Comparison of ENCODE assay signal across 8 cellular contexts in the genomic region with DNA sequence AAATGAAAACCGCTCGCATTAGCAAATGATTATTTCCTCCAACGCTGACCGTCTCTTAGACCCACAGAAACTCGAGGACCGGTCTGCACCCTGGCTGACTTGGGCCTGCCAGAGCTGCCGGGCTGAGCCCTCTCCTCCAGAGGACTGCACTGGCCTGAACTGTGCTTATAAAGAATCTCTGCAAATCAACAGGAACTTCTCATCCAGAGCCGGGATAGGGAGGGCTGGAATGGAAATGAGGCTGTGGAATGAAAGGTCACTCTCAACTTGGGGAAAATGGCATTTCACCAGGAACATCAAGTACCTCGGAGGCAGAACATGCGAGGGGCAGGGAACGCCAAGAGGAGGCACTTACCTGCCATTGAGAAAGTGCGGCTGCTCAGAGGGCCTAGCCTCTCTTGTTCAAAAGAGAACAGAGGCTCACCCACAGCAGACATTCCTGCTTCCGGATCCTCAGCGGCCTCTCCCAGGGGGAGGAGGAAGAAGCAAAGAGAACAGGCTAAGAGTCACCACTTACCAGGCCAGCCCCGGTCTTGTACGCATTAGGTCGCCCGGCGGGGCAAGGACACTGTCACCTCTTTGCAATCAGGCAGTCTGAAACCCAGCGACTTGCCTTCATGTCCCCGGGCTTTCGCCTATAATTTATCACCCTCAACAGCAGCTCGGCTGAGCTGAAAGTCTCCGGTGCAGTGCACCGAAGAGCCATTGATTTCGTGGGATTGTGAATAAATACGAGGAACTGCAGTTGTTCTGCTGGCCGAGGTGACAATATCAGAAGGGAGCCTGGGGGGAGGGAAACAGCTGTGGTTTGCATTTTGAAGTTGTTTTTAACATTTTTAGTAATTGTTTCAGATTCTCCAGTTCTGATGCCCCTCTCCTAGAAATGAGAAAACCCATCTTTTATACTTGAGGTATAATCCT. TPM values are rescaled to one million over a fixed set of nuclear protein-coding genes. Genes with fewer than 3 reads are reported as not detected.
DNase-seq lines count a peak whose midpoint lies in the region; ATAC-seq and TF ChIP-seq lines count a peak whose summit lies in the region.

No MANE protein-coding gene starts in this region.

- peak overlapping the region; percentile 88 to 96 (median 92) for H3K27ac ChIP-seq in body of pancreas
- peak overlapping the region; percentile 91 to 96 for H3K27ac ChIP-seq in prostate gland

- WGBS in body of pancreas, 2 donors = 18 to 42% methylated on average over 18 to 28 of the region's 28 CpGs
- WGBS in prostate gland = 9% methylated on average over 28 of the region's 28 CpGs

- peak; percentile 55 for ATAC-seq in body of pancreas
- no peak for ATAC-seq in HG03135 (IDR thresholded peaks at IDR 0.05; ENCODE audit: unreplicated experiment)
- ATAC-seq in GM21390 (IDR thresholded peaks at IDR 0.05; ENCODE audit: unreplicated experiment) = no peak

- H3K36me3 ChIP-seq in body of pancreas (replicated peaks in 1 of 2; ENCODE audit: insufficient read depth in 1 of 2, low read depth in 2 of 2) (no peaks in the 10 kb centered on the region), prostate gland (no peaks in the 10 kb centered on the region)

- TF ChIP-seq CTCF in body of pancreas (IDR thresholded peaks at IDR 0.05) (no peak), prostate gland (IDR thresholded peaks at IDR 0.05) (no peak)

- no peaks in the 10 kb centered on the region for H3K9me3 ChIP-seq in body of pancreas
- no peaks in the 10 kb centered on the region for H3K9me3 ChIP-seq in prostate gland

- H3K4me1 ChIP-seq in body of pancreas (peaks cover 83% of the 10 kb centered on the region), prostate gland (replicated peaks) (peaks cover 45% of the 10 kb centered on the region)

- intact Hi-C loops in body of pancreas (cut with DNase I) = no loop called here
- intact Hi-C loops in prostate gland (cut with DNase I) = loop anchor here (2.0 kb wide), 2 partner anchors 40 to 42 kb away; no protein-coding TSS in a partner anchor

- H3K27me3 ChIP-seq in body of pancreas (no peaks in the 10 kb centered on the region), prostate gland (replicated peaks; ENCODE audit: insufficient read depth) (no peaks in the 10 kb centered on the region)

- TF ChIP-seq POLR2A in body of pancreas (IDR thresholded peaks at IDR 0.05) (peak in 2 of 3 donors; percentile 62 to 71), prostate gland (IDR thresholded peaks at IDR 0.05) (peak; percentile 17)

- H3K4me3 ChIP-seq in body of pancreas (no peak overlapping the region), iPS-11a (ENCODE audit: low read depth, low read length) (peak overlapping the region; percentile 45), prostate gland (peak overlapping the region in 1 of 2 donors; percentile 9)

- DNase-seq in EL (peak; percentile 76), NCI-H526 (lab: John Stamatoyannopoulos, UW) (peak; percentile 55 to 66), body of pancreas (peak; percentile 56 to 77 (median 74)), prostate gland (ENCODE audit: low spot score) (peak; percentile 77)
- no peak for DNase-seq in stimulated activated CD4-positive, alpha-beta T cell treated with anti-CD3 and anti-CD28 coated beads, Interleukin-4, amount 100 ng/mL, for 24 hours

RNA-seq across cellular contexts. Expression of a gene that starts 37.6 kb away (rescaled TPM):
- total RNA-seq in body of pancreas (10 to 100 TPM; 18.9 to 19.1 TPM), prostate gland (10 to 100 TPM; 19.9 to 70.9 TPM)
